Comparison of ENCODE assay signal across 20 cellular contexts in genomic region chr6:64777941-64778785, GRCh38.
"Had no signal": no experiment of that assay in that cellular context is flagged by ENCODE, and none has a peak within 500 bp of the region (broad histone marks: within the 10 kb centered on the region; RNA-seq: fewer than 3 reads in every experiment).

No MANE protein-coding gene starts in this region.

- H3K36me3 Mint-ChIP-seq: activated naive CD8-positive, alpha-beta T cell; memory B cell; naive thymus-derived CD8-positive, alpha-beta T cell had no signal

- H3K4me3 Mint-ChIP-seq: activated B cell treated with CpG ODN at 0.5 μM for 24 hours; activated CD4-positive, alpha-beta T cell treated with anti-CD3 and anti-CD28 coated beads, Interleukin-2, amount 10 ng/mL, durations not matched to agents 7 days and 5 days; activated naive CD8-positive, alpha-beta T cell; effector memory CD8-positive, alpha-beta T cell; memory B cell; naive thymus-derived CD8-positive, alpha-beta T cell; T-helper 2 cell treated with Interferon-gamma antibody and Interleukin-4, amounts not matched to agents 5 μg/mL and 100 μg/mL, for 36 hours had no signal

- DNase-seq: activated B cell treated with CpG ODN at 0.5 μM for 24 hours; activated CD4-positive, alpha-beta T cell treated with anti-CD3 and anti-CD28 coated beads, Interleukin-2, amount 10 ng/mL, durations not matched to agents 7 days and 5 days; activated CD8-positive, alpha-beta memory T cell treated with anti-CD3 and anti-CD28 coated beads for 24 hours; activated gamma-delta T cell treated with Interleukin-2 at 50 U/mL for 16 hours; amygdala; dermis blood vessel endothelial cell; effector memory CD8-positive, alpha-beta T cell; erythroblast; glutamatergic neuron; hypothalamus; kidney glomerular epithelial cell; left ventricle myocardium superior; naive thymus-derived CD8-positive, alpha-beta T cell; stimulated activated CD4-positive, alpha-beta T cell treated with anti-CD3 and anti-CD28 coated beads, Interleukin-1b, Interleukin-23, amount 100 ng/mL, for 48 hours; thyroid gland; uterus had no signal

- H3K27me3 Mint-ChIP-seq: activated B cell treated with CpG ODN at 0.5 μM for 24 hours; activated CD4-positive, alpha-beta T cell treated with anti-CD3 and anti-CD28 coated beads, Interleukin-2, amount 10 ng/mL, durations not matched to agents 7 days and 5 days; activated naive CD8-positive, alpha-beta T cell; effector memory CD8-positive, alpha-beta T cell; memory B cell; naive thymus-derived CD8-positive, alpha-beta T cell had no signal

- ATAC-seq: effector memory CD8-positive, alpha-beta T cell; foreskin keratinocyte; left ventricle myocardium superior; naive thymus-derived CD8-positive, alpha-beta T cell had no signal

- H3K4me1 Mint-ChIP-seq: activated B cell treated with CpG ODN at 0.5 μM for 24 hours; activated CD4-positive, alpha-beta T cell treated with anti-CD3 and anti-CD28 coated beads, Interleukin-2, amount 10 ng/mL, durations not matched to agents 7 days and 5 days; memory B cell; naive thymus-derived CD8-positive, alpha-beta T cell had no signal

- H3K27ac Mint-ChIP-seq: activated B cell treated with CpG ODN at 0.5 μM for 24 hours; activated CD4-positive, alpha-beta T cell treated with anti-CD3 and anti-CD28 coated beads, Interleukin-2, amount 10 ng/mL, durations not matched to agents 7 days and 5 days; activated naive CD8-positive, alpha-beta T cell; effector memory CD8-positive, alpha-beta T cell; memory B cell; naive thymus-derived CD8-positive, alpha-beta T cell; T-helper 2 cell treated with Interferon-gamma antibody and Interleukin-4, amounts not matched to agents 5 μg/mL and 100 μg/mL, for 36 hours had no signal
